1 cellular context compared by ENCODE assay signal in genomic region chr1:234725177-234726132, GRCh38.
TF ChIP-seq lines count a peak whose summit lies in the region.

No MANE protein-coding gene starts in this region.

TF ChIP-seq in HepG2, 621 proteins besides CTCF, POLR2A, EP300 and RAD21 (continued from another document and continues in another):
- TF ChIP-seq ZNF639 (CRISPR knock-in tag; conservative IDR thresholded peaks at IDR 0.05): no peak
- TF ChIP-seq HIVEP1 (CRISPR knock-in tag; IDR thresholded peaks at IDR 0.05): peak; percentile 55; the same call in 1 of the 2 replicates
- TF ChIP-seq PRDM10 (CRISPR knock-in tag; IDR thresholded peaks at IDR 0.05; ENCODE audit: low read depth): no peak
- TF ChIP-seq, protein P1, sequence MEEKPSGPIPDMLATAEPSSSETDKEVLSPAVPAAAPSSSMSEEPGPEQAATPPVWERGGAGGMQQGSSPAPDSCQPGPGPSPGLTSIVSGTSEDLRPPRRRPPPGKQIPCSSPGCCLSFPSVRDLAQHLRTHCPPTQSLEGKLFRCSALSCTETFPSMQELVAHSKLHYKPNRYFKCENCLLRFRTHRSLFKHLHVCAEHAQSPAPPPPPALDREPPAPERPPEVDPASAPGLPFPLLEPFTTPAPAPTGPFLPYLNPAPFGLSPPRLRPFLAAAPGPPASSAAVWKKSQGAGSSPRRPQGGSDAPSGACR (CRISPR knock-in tag; IDR thresholded peaks at IDR 0.05): no peak
- no peak; the same call in 1 of the 2 replicates for TF ChIP-seq HOXA3 (CRISPR knock-in tag; IDR thresholded peaks at IDR 0.05)
- TF ChIP-seq, protein P2, sequence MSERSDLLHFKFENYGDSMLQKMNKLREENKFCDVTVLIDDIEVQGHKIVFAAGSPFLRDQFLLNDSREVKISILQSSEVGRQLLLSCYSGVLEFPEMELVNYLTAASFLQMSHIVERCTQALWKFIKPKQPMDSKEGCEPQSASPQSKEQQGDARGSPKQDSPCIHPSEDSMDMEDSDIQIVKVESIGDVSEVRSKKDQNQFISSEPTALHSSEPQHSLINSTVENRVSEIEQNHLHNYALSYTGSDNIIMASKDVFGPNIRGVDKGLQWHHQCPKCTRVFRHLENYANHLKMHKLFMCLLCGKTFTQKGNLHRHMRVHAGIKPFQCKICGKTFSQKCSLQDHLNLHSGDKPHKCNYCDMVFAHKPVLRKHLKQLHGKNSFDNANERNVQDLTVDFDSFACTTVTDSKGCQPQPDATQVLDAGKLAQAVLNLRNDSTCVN (CRISPR knock-in tag; IDR thresholded peaks at IDR 0.05; ENCODE audit: borderline replicate concordance): no peak
- TF ChIP-seq ZNF670 (CRISPR knock-in tag; IDR thresholded peaks at IDR 0.05; ENCODE audit: borderline replicate concordance): no peak
- TF ChIP-seq SMC3 (IDR thresholded peaks at IDR 0.05; ENCODE audit: low read length): peak; percentile 20; the same call in 1 of the 2 replicates
- TF ChIP-seq MYPOP (CRISPR knock-in tag; IDR thresholded peaks at IDR 0.05): no peak
- 0 out of 2 replicates have a peak, but pooled peaks have one; percentile 23 for TF ChIP-seq MTF1 (CRISPR knock-in tag; IDR thresholded peaks at IDR 0.05)
- no peak for TF ChIP-seq ZNF737 (CRISPR knock-in tag; IDR thresholded peaks at IDR 0.05; ENCODE audit: borderline replicate concordance)
- no peak for TF ChIP-seq PHF5A (CRISPR knock-in tag; IDR thresholded peaks at IDR 0.05; ENCODE audit: low read depth, unreplicated experiment)
- TF ChIP-seq, protein P3, sequence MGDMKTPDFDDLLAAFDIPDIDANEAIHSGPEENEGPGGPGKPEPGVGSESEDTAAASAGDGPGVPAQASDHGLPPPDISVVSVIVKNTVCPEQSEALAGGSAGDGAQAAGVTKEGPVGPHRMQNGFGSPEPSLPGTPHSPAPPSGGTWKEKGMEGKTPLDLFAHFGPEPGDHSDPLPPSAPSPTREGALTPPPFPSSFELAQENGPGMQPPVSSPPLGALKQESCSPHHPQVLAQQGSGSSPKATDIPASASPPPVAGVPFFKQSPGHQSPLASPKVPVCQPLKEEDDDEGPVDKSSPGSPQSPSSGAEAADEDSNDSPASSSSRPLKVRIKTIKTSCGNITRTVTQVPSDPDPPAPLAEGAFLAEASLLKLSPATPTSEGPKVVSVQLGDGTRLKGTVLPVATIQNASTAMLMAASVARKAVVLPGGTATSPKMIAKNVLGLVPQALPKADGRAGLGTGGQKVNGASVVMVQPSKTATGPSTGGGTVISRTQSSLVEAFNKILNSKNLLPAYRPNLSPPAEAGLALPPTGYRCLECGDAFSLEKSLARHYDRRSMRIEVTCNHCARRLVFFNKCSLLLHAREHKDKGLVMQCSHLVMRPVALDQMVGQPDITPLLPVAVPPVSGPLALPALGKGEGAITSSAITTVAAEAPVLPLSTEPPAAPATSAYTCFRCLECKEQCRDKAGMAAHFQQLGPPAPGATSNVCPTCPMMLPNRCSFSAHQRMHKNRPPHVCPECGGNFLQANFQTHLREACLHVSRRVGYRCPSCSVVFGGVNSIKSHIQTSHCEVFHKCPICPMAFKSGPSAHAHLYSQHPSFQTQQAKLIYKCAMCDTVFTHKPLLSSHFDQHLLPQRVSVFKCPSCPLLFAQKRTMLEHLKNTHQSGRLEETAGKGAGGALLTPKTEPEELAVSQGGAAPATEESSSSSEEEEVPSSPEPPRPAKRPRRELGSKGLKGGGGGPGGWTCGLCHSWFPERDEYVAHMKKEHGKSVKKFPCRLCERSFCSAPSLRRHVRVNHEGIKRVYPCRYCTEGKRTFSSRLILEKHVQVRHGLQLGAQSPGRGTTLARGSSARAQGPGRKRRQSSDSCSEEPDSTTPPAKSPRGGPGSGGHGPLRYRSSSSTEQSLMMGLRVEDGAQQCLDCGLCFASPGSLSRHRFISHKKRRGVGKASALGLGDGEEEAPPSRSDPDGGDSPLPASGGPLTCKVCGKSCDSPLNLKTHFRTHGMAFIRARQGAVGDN (CRISPR knock-in tag; IDR thresholded peaks at IDR 0.05): peak; percentile 81
- no peak for TF ChIP-seq POLR2AphosphoS2 (IDR thresholded peaks at IDR 0.05; ENCODE audit: low read depth, low read length)
- TF ChIP-seq ZFAT (CRISPR knock-in tag; conservative IDR thresholded peaks at IDR 0.05): no peak
- TF ChIP-seq ZNF34 (CRISPR knock-in tag; IDR thresholded peaks at IDR 0.05; ENCODE audit: borderline replicate concordance): no peak
- TF ChIP-seq RFX3 (CRISPR knock-in tag; IDR thresholded peaks at IDR 0.05): no peak
- TF ChIP-seq BRD4 (CRISPR knock-in tag; IDR thresholded peaks at IDR 0.05): no peak
- TF ChIP-seq ATF7 (IDR thresholded peaks at IDR 0.05): no peak
- no peak; the same call in 1 of the 2 replicates for TF ChIP-seq ATF7 (CRISPR knock-in tag; IDR thresholded peaks at IDR 0.05)
- no peak for TF ChIP-seq GATAD1 (CRISPR knock-in tag; IDR thresholded peaks at IDR 0.05)
- peak; percentile 29 for TF ChIP-seq MED8 (CRISPR knock-in tag; IDR thresholded peaks at IDR 0.05; ENCODE audit: insufficient replicate concordance)
- TF ChIP-seq NCOR1 (IDR thresholded peaks at IDR 0.05; ENCODE audit: borderline replicate concordance, low read length): no peak
- peak; percentile 73; the same call in 1 of the 2 replicates for TF ChIP-seq NR2F6 (IDR thresholded peaks at IDR 0.05)
- peak; percentile 82 for TF ChIP-seq NR2F6 (CRISPR knock-in tag; IDR thresholded peaks at IDR 0.05)
- no peak for TF ChIP-seq RBM22 (optimal IDR thresholded peaks at IDR 0.05; ENCODE audit: low read length)
- 0 out of 2 replicates have a peak, but pooled peaks have one; percentile 30 for TF ChIP-seq TMF1 (CRISPR knock-in tag; IDR thresholded peaks at IDR 0.05; ENCODE audit: low read depth)
- 0 out of 2 replicates have a peak, but pooled peaks have one; percentile 42 for TF ChIP-seq ZNF619 (CRISPR knock-in tag; IDR thresholded peaks at IDR 0.05)
- TF ChIP-seq NONO (IDR thresholded peaks at IDR 0.05): no peak
- TF ChIP-seq NONO (CRISPR knock-in tag; conservative IDR thresholded peaks at IDR 0.05): peak; percentile 76
- no peak for TF ChIP-seq GLMP (CRISPR knock-in tag; IDR thresholded peaks at IDR 0.05; ENCODE audit: borderline replicate concordance)
- TF ChIP-seq RFX5 (IDR thresholded peaks at IDR 0.05; ENCODE audit: low read depth, low read length): no peak
- peak in 1 of 2 experiments; percentile 53; a peak in 1 of 4 replicates for TF ChIP-seq MAFK (conservative IDR thresholded peaks at IDR 0.05 in 1 of 2, IDR thresholded peaks at IDR 0.05 in 1 of 2; ENCODE audit: low read length in 2 of 2)
- TF ChIP-seq ZNF7 (CRISPR knock-in tag; IDR thresholded peaks at IDR 0.05): no peak
- no peak for TF ChIP-seq ZSCAN31 (CRISPR knock-in tag; IDR thresholded peaks at IDR 0.05; ENCODE audit: low read depth)
- no peak for TF ChIP-seq CBX5 (CRISPR knock-in tag; IDR thresholded peaks at IDR 0.05; ENCODE audit: borderline replicate concordance)
- 0 out of 2 replicates have a peak, but pooled peaks have one; percentile 56 for TF ChIP-seq CSRNP2 (CRISPR knock-in tag; conservative IDR thresholded peaks at IDR 0.05; ENCODE audit: low read depth)
- TF ChIP-seq GPN1 (CRISPR knock-in tag; IDR thresholded peaks at IDR 0.05; ENCODE audit: borderline replicate concordance): no peak
- TF ChIP-seq ZNF251 (CRISPR knock-in tag; IDR thresholded peaks at IDR 0.05): no peak
- TF ChIP-seq ZNF10 (CRISPR knock-in tag; IDR thresholded peaks at IDR 0.05; ENCODE audit: borderline replicate concordance, low read depth): no peak
- no peak for TF ChIP-seq ZSCAN30 (CRISPR knock-in tag; IDR thresholded peaks at IDR 0.05)
- no peak for TF ChIP-seq DDIT3 (CRISPR knock-in tag; IDR thresholded peaks at IDR 0.05)
- TF ChIP-seq SMAD9 (CRISPR knock-in tag; IDR thresholded peaks at IDR 0.05): no peak
- TF ChIP-seq HNRNPK (IDR thresholded peaks at IDR 0.05; ENCODE audit: low read depth, low read length, poor library complexity, severe bottlenecking): no peak
- no peak for TF ChIP-seq MXD4 (CRISPR knock-in tag; IDR thresholded peaks at IDR 0.05)
- no peak for TF ChIP-seq YEATS4 (CRISPR knock-in tag; IDR thresholded peaks at IDR 0.05; ENCODE audit: borderline replicate concordance)
- TF ChIP-seq RARA (CRISPR knock-in tag; IDR thresholded peaks at IDR 0.05): peak; percentile 83
- no peak for TF ChIP-seq SIN3A (IDR thresholded peaks at IDR 0.05; ENCODE audit: borderline replicate concordance, low read depth, low read length)
- TF ChIP-seq MATR3 (CRISPR knock-in tag; IDR thresholded peaks at IDR 0.05): no peak
- TF ChIP-seq, protein P4, sequence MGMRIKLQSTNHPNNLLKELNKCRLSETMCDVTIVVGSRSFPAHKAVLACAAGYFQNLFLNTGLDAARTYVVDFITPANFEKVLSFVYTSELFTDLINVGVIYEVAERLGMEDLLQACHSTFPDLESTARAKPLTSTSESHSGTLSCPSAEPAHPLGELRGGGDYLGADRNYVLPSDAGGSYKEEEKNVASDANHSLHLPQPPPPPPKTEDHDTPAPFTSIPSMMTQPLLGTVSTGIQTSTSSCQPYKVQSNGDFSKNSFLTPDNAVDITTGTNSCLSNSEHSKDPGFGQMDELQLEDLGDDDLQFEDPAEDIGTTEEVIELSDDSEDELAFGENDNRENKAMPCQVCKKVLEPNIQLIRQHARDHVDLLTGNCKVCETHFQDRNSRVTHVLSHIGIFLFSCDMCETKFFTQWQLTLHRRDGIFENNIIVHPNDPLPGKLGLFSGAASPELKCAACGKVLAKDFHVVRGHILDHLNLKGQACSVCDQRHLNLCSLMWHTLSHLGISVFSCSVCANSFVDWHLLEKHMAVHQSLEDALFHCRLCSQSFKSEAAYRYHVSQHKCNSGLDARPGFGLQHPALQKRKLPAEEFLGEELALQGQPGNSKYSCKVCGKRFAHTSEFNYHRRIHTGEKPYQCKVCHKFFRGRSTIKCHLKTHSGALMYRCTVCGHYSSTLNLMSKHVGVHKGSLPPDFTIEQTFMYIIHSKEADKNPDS (CRISPR knock-in tag; IDR thresholded peaks at IDR 0.05): no peak; the same call in 1 of the 2 replicates
- TF ChIP-seq ZNF773 (CRISPR knock-in tag; IDR thresholded peaks at IDR 0.05; ENCODE audit: borderline replicate concordance): no peak
- no peak for TF ChIP-seq KAT8 (CRISPR knock-in tag; IDR thresholded peaks at IDR 0.05)
- TF ChIP-seq ZNF451 (CRISPR knock-in tag; IDR thresholded peaks at IDR 0.05): no peak
- TF ChIP-seq ZMYM4 (CRISPR knock-in tag; IDR thresholded peaks at IDR 0.05): no peak; the same call in 1 of the 2 replicates
